In genomic region chr5:146623657-146624056, GRCh38 we compare ENCODE assay signal across 16 cellular contexts.
"Had no signal": no experiment of that assay in that cellular context is flagged by ENCODE, and none has a peak within 500 bp of the region (broad histone marks: within the 10 kb centered on the region; RNA-seq: fewer than 3 reads in every experiment).

No MANE protein-coding gene starts in this region.

- H3K27me3 ChIP-seq: heart left ventricle, neutrophil, spleen, tibial nerve had no signal

- H3K27me3 Mint-ChIP-seq: stimulated activated memory B cell treated with anti-CD40 and anti-IgM and Interleukin-4, amounts not matched to agents 10 μg/mL and 1 μg/mL and 100 μg/mL, for 72 hours; stimulated activated naive CD8-positive, alpha-beta T cell treated with anti-CD3 and anti-CD28 coated beads, Interleukin-15, Interleukin-2, amounts not matched to agents 100 ng/mL and 50 ng/mL, for 24 hours had no signal

- H3K4me1 ChIP-seq: heart left ventricle, spleen, tibial nerve had no signal

- H3K4me1 Mint-ChIP-seq: naive thymus-derived CD4-positive, alpha-beta T cell; stimulated activated memory B cell treated with anti-CD40 and anti-IgM and Interleukin-4, amounts not matched to agents 10 μg/mL and 1 μg/mL and 100 μg/mL, for 72 hours had no signal

- ATAC-seq: esophagus mucosa; heart left ventricle; naive thymus-derived CD4-positive, alpha-beta T cell; sciatic nerve; stimulated activated memory B cell treated with anti-CD40 and anti-IgM and Interleukin-4, amounts not matched to agents 10 μg/mL and 1 μg/mL and 100 μg/mL, for 72 hours had no signal

- DNase-seq: effector memory CD4-positive, alpha-beta T cell; heart left ventricle; hippocampal formation; kidney glomerular epithelial cell; naive thymus-derived CD4-positive, alpha-beta T cell; spleen; stimulated activated CD4-positive, alpha-beta T cell treated with anti-CD3 and anti-CD28 coated beads, Interleukin-15, amount 100 ng/mL, for 24 hours; stimulated activated CD4-positive, alpha-beta T cell treated with anti-CD3 and anti-CD28 coated beads, Interleukin-1b, Interleukin-23, amount 100 ng/mL, for 48 hours; stimulated activated CD4-positive, alpha-beta T cell treated with anti-CD3 and anti-CD28 coated beads, Interleukin-4, amount 100 ng/mL, for 24 hours had no signal

- H3K27ac ChIP-seq: heart left ventricle, neutrophil, spleen, tibial nerve had no signal

- H3K36me3 Mint-ChIP-seq: naive thymus-derived CD4-positive, alpha-beta T cell; stimulated activated memory B cell treated with anti-CD40 and anti-IgM and Interleukin-4, amounts not matched to agents 10 μg/mL and 1 μg/mL and 100 μg/mL, for 72 hours had no signal

- H3K36me3 ChIP-seq: heart left ventricle, neutrophil, spleen had no signal

- H3K4me3 Mint-ChIP-seq: naive thymus-derived CD4-positive, alpha-beta T cell; nephron progenitor cell; stimulated activated memory B cell treated with anti-CD40 and anti-IgM and Interleukin-4, amounts not matched to agents 10 μg/mL and 1 μg/mL and 100 μg/mL, for 72 hours; stimulated activated naive CD8-positive, alpha-beta T cell treated with anti-CD3 and anti-CD28 coated beads, Interleukin-15, Interleukin-2, amounts not matched to agents 100 ng/mL and 50 ng/mL, for 24 hours had no signal

- H3K27ac Mint-ChIP-seq: naive thymus-derived CD4-positive, alpha-beta T cell; nephron progenitor cell; stimulated activated memory B cell treated with anti-CD40 and anti-IgM and Interleukin-4, amounts not matched to agents 10 μg/mL and 1 μg/mL and 100 μg/mL, for 72 hours; stimulated activated naive CD8-positive, alpha-beta T cell treated with anti-CD3 and anti-CD28 coated beads, Interleukin-15, Interleukin-2, amounts not matched to agents 100 ng/mL and 50 ng/mL, for 24 hours had no signal

- H3K9me3 ChIP-seq: heart left ventricle, neutrophil, spleen, tibial nerve had no signal

- H3K4me3 ChIP-seq: heart left ventricle, spleen, tibial nerve had no signal

- H3K9me3 Mint-ChIP-seq: nephron progenitor cell; stimulated activated naive CD8-positive, alpha-beta T cell treated with anti-CD3 and anti-CD28 coated beads, Interleukin-15, Interleukin-2, amounts not matched to agents 100 ng/mL and 50 ng/mL, for 24 hours had no signal
